Comparison of ENCODE assay signal across 8 cellular contexts in genomic region chr2:218291318-218291933, GRCh38. TPM values are rescaled to one million over a fixed set of nuclear protein-coding genes. Genes with fewer than 3 reads are reported as not detected.
DNase-seq lines count a peak whose midpoint lies in the region; ATAC-seq, FAIRE-seq and TF ChIP-seq lines count a peak whose summit lies in the region.

No MANE protein-coding gene starts in this region.

- no peak for TF ChIP-seq CTCF in D721Med (IDR thresholded peaks at IDR 0.05; ENCODE audit: insufficient read depth, missing control alignments)

- no peaks in the 10 kb centered on the region for H3K9me3 Mint-ChIP-seq in activated CD8-positive, alpha-beta T cell treated with anti-CD3 and anti-CD28 coated beads, Interleukin-2, amount 10 ng/mL, durations not matched to agents 7 days and 5 days (ENCODE audit: insufficient read depth)

- no peak for DNase-seq in HAP-1 (ENCODE audit: low spot score in 2 of 2)
- no peak for DNase-seq in activated CD8-positive, alpha-beta T cell treated with anti-CD3 and anti-CD28 coated beads, Interleukin-2, amount 10 ng/mL, durations not matched to agents 7 days and 5 days
- DNase-seq in Right ventricle myocardium superior, result no peak
- no peak for DNase-seq in sciatic nerve (ENCODE audit: low spot score)
- DNase-seq in HPDE6-E6E7 (ENCODE audit: extremely low spot score), result no peak
- DNase-seq in D721Med (ENCODE audit: insufficient read length, low spot score), result no peak

- intact Hi-C loops in Right ventricle myocardium superior (cut with DNase I) (no loop called here), sciatic nerve (cut with DNase I) (no loop called here)

- H3K36me3 Mint-ChIP-seq in activated CD8-positive, alpha-beta T cell treated with anti-CD3 and anti-CD28 coated beads, Interleukin-2, amount 10 ng/mL, durations not matched to agents 7 days and 5 days (ENCODE audit: low read depth), result peaks cover 7% of the 10 kb centered on the region

- peaks cover 69% of the 10 kb centered on the region for H3K4me1 Mint-ChIP-seq in activated CD8-positive, alpha-beta T cell treated with anti-CD3 and anti-CD28 coated beads, Interleukin-2, amount 10 ng/mL, durations not matched to agents 7 days and 5 days (ENCODE audit: low read depth)

- in situ Hi-C loops in HAP-1 (cut with MboI; ENCODE audit: low sequenced_read_pairs), result loop anchor here (25.0 kb wide), 1 partner anchor 371 kb away; the partner anchor contains the start of genes BCS1L, RNF25, STK36 and ZNF142

- no peaks in the 10 kb centered on the region for H3K36me3 ChIP-seq in HAP-1 (replicated peaks)

- peak overlapping the region; percentile 89 for H3K27ac Mint-ChIP-seq in activated CD8-positive, alpha-beta T cell treated with anti-CD3 and anti-CD28 coated beads, Interleukin-2, amount 10 ng/mL, durations not matched to agents 7 days and 5 days

- POLR2A ChIA-PET in activated CD8-positive, alpha-beta T cell treated with anti-CD3 and anti-CD28 coated beads, Interleukin-2, amount 10 ng/mL, durations not matched to agents 7 days and 5 days (lab: Charles Lee), result interaction anchor here (1.4 to 1.6 kb wide), 2 partner anchors 21 to 105 kb away, joined by 6 read pairs; partner anchors contain the start of genes AAMP and PNKD

- CTCF ChIA-PET in activated CD8-positive, alpha-beta T cell treated with anti-CD3 and anti-CD28 coated beads, Interleukin-2, amount 10 ng/mL, durations not matched to agents 7 days and 5 days (lab: Charles Lee), result interaction anchor here (0.9 to 4.1 kb wide), 15 partner anchors 8 to 596 kb away, joined by 3 to 43 read pairs (median 5); partner anchors contain the start of genes AAMP, CATIP and PNKD

- no peak for ATAC-seq in activated CD8-positive, alpha-beta T cell treated with anti-CD3 and anti-CD28 coated beads, Interleukin-2, amount 10 ng/mL, durations not matched to agents 7 days and 5 days
- ATAC-seq in Right ventricle myocardium superior (ENCODE audit: poor library complexity), result peak; percentile 21
- peak; percentile 9 for ATAC-seq in sciatic nerve
- no peak for ATAC-seq in activated CD4-positive, CD25-positive, alpha-beta regulatory T cell treated with anti-CD3 and anti-CD28 coated beads, Interleukin-2, amount 50 U/mL, for 24 hours
- no peak for ATAC-seq in HG02852 (IDR thresholded peaks at IDR 0.05; ENCODE audit: unreplicated experiment)

- no peak for FAIRE-seq in D721Med (lab: Jason Lieb, UNC)

- H3K27me3 Mint-ChIP-seq in activated CD8-positive, alpha-beta T cell treated with anti-CD3 and anti-CD28 coated beads, Interleukin-2, amount 10 ng/mL, durations not matched to agents 7 days and 5 days (ENCODE audit: low read depth), result no peaks in the 10 kb centered on the region

- peak overlapping the region; percentile 71 for H3K4me3 ChIP-seq in HAP-1

- no peaks in the 10 kb centered on the region for H3K9me3 ChIP-seq in HAP-1

- H3K4me1 ChIP-seq in HAP-1, result peaks cover 25% of the 10 kb centered on the region

- H3K4me3 Mint-ChIP-seq in activated CD8-positive, alpha-beta T cell treated with anti-CD3 and anti-CD28 coated beads, Interleukin-2, amount 10 ng/mL, durations not matched to agents 7 days and 5 days, result peak overlapping the region; percentile 80

- H3K27me3 ChIP-seq in HAP-1 (ENCODE audit: low read depth), result no peaks in the 10 kb centered on the region

RNA-seq across cellular contexts. Expression of gene TMBIM1, which starts 0.9 kb away (rescaled TPM):
- 10 to 100 TPM; 52.9 to 58.9 TPM for total RNA-seq in activated CD8-positive, alpha-beta T cell treated with anti-CD3 and anti-CD28 coated beads, Interleukin-2, amount 10 ng/mL, durations not matched to agents 7 days and 5 days
- total RNA-seq in Right ventricle myocardium superior (117 TPM), sciatic nerve (211 TPM)

RNA-seq across cellular contexts. Expression of gene PNKD, which starts 21.1 kb away (rescaled TPM):
- total RNA-seq in activated CD8-positive, alpha-beta T cell treated with anti-CD3 and anti-CD28 coated beads, Interleukin-2, amount 10 ng/mL, durations not matched to agents 7 days and 5 days, result 10 to 100 TPM; 36.7 to 37.6 TPM
- total RNA-seq in Right ventricle myocardium superior (72.9 TPM), sciatic nerve (56.3 TPM)

RNA-seq across cellular contexts. Expression of gene AAMP, which starts 21.5 kb away (rescaled TPM):
- 10 to 100 TPM; 52.6 to 56.2 TPM for total RNA-seq in activated CD8-positive, alpha-beta T cell treated with anti-CD3 and anti-CD28 coated beads, Interleukin-2, amount 10 ng/mL, durations not matched to agents 7 days and 5 days
- total RNA-seq in Right ventricle myocardium superior (48.4 TPM), sciatic nerve (59.9 TPM)

RNA-seq across cellular contexts. Expression of gene GPBAR1, which starts 30.6 kb away (rescaled TPM):
- total RNA-seq in activated CD8-positive, alpha-beta T cell treated with anti-CD3 and anti-CD28 coated beads, Interleukin-2, amount 10 ng/mL, durations not matched to agents 7 days and 5 days, result under 1 TPM; 0.97 TPM
- total RNA-seq in Right ventricle myocardium superior, result 1.8 TPM
- total RNA-seq in sciatic nerve, result 0.94 TPM

Comparison
In these comparisons a context has a peak if more than half of its experiments do, and no peak if none do; other contexts are left out.
1. ATAC-seq: peak in Right ventricle myocardium superior (single experiment) and sciatic nerve (single experiment); none in activated CD8-positive, alpha-beta T cell treated with anti-CD3 and anti-CD28 coated beads, Interleukin-2, amount 10 ng/mL, durations not matched to agents 7 days and 5 days (single experiment), activated CD4-positive, CD25-positive, alpha-beta regulatory T cell treated with anti-CD3 and anti-CD28 coated beads, Interleukin-2, amount 50 U/mL, for 24 hours (0 of 2) and HG02852 (single experiment).